ENCODE assay signal across 1 cellular context in genomic region chr11:1081601-1082311, GRCh38.
TF ChIP-seq lines count a peak whose summit lies in the region.

No MANE protein-coding gene starts in this region.

TF ChIP-seq in WTC11, 78 proteins besides CTCF, POLR2A, EP300 and RAD21 (continued from another document):
- TF ChIP-seq ZNF425 (CRISPR knock-in tag; conservative IDR thresholded peaks at IDR 0.05) (no peak), ATF6 (CRISPR knock-in tag; IDR thresholded peaks at IDR 0.05) (no peak), JAZF1 (CRISPR knock-in tag; IDR thresholded peaks at IDR 0.05) (no peak), PRDM15 (CRISPR knock-in tag; IDR thresholded peaks at IDR 0.05) (no peak), ZNF671 (CRISPR knock-in tag; IDR thresholded peaks at IDR 0.05) (no peak), NFATC4 (CRISPR knock-in tag; IDR thresholded peaks at IDR 0.05) (no peak), FOXP4 (CRISPR knock-in tag; IDR thresholded peaks at IDR 0.05) (no peak), IRF2 (CRISPR knock-in tag; IDR thresholded peaks at IDR 0.05; ENCODE audit: borderline replicate concordance, low read depth) (no peak)
